15 cellular contexts compared by ENCODE assay signal in genomic region chr16:87186876-87187533, GRCh38.
"Had no signal": no experiment of that assay in that cellular context is flagged by ENCODE, and none has a peak within 500 bp of the region (broad histone marks: within the 10 kb centered on the region; RNA-seq: fewer than 3 reads in every experiment).

No MANE protein-coding gene starts in this region.

- H3K27ac Mint-ChIP-seq: natural killer cell treated with Interleukin-12 subunit alpha and Interleukin-12 subunit beta and Interleukin-15 and Interleukin-18, amount 100 ng/mL, for 72 hours had no signal

- ATAC-seq: activated naive CD4-positive, alpha-beta T cell treated with anti-CD3 and anti-CD28 coated beads, Interleukin-2, amount 50 U/mL, for 72 hours; activated T-cell treated with anti-CD3 and anti-CD28 coated beads, Interleukin-2, amount 50 U/mL, for 4 hours; effector memory CD8-positive, alpha-beta T cell had no signal

- FAIRE-seq: frontal cortex had no signal

- H3K27ac ChIP-seq: brain microvascular endothelial cell, heart left ventricle, suprapubic skin, upper lobe of left lung had no signal

- H3K4me3 ChIP-seq: heart left ventricle, suprapubic skin, upper lobe of left lung had no signal

- DNase-seq: activated CD4-positive, alpha-beta T cell treated with anti-CD3 and anti-CD28 coated beads, Interleukin-2, amount 50 U/mL, for 48 hours; activated CD4-positive, CD25-positive, alpha-beta regulatory T cell treated with anti-CD3 and anti-CD28 coated beads, Interleukin-2, amount 50 U/mL, for 72 hours; activated gamma-delta T cell; activated T-cell treated with anti-CD3 and anti-CD28 coated beads, Interleukin-2, amount 50 U/mL, for 4 hours; effector memory CD8-positive, alpha-beta T cell; heart left ventricle; stimulated activated CD4-positive, alpha-beta T cell treated with anti-CD3 and anti-CD28 coated beads, Interleukin-4, amount 100 ng/mL, for 1 hour; stimulated activated naive CD4-positive, alpha-beta T cell treated with Interleukin-2 at 50 U/mL for 16 hours; T1000 had no signal

- H3K4me1 ChIP-seq: heart left ventricle, suprapubic skin, upper lobe of left lung had no signal

- H3K4me3 Mint-ChIP-seq: activated T-cell treated with anti-CD3 and anti-CD28 coated beads, Interleukin-2, amount 50 U/mL, for 4 hours; effector memory CD8-positive, alpha-beta T cell; natural killer cell treated with Interleukin-12 subunit alpha and Interleukin-12 subunit beta and Interleukin-15 and Interleukin-18, amount 100 ng/mL, for 72 hours had no signal

- H3K36me3 ChIP-seq: brain microvascular endothelial cell, heart left ventricle, suprapubic skin, upper lobe of left lung had no signal

- H3K9me3 ChIP-seq: suprapubic skin had no signal

- H3K27me3 ChIP-seq: brain microvascular endothelial cell, heart left ventricle, upper lobe of left lung had no signal
